In genomic region chr7:146115665-146116451, GRCh38 we compare ENCODE assay signal across 1 cellular context.
TF ChIP-seq lines count a peak whose summit lies in the region.

No MANE protein-coding gene starts in this region.

TF ChIP-seq in K562, 482 proteins besides CTCF, POLR2A, EP300 and RAD21 (continued from another document and continues in another):
- TF ChIP-seq, protein P1, sequence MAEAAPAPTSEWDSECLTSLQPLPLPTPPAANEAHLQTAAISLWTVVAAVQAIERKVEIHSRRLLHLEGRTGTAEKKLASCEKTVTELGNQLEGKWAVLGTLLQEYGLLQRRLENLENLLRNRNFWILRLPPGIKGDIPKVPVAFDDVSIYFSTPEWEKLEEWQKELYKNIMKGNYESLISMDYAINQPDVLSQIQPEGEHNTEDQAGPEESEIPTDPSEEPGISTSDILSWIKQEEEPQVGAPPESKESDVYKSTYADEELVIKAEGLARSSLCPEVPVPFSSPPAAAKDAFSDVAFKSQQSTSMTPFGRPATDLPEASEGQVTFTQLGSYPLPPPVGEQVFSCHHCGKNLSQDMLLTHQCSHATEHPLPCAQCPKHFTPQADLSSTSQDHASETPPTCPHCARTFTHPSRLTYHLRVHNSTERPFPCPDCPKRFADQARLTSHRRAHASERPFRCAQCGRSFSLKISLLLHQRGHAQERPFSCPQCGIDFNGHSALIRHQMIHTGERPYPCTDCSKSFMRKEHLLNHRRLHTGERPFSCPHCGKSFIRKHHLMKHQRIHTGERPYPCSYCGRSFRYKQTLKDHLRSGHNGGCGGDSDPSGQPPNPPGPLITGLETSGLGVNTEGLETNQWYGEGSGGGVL (CRISPR knock-in tag; IDR thresholded peaks at IDR 0.05) = no peak
- peak; percentile 22 for TF ChIP-seq KDM5B (IDR thresholded peaks at IDR 0.05; ENCODE audit: insufficient replicate concordance, low read depth, low read length)
- TF ChIP-seq, protein P2, sequence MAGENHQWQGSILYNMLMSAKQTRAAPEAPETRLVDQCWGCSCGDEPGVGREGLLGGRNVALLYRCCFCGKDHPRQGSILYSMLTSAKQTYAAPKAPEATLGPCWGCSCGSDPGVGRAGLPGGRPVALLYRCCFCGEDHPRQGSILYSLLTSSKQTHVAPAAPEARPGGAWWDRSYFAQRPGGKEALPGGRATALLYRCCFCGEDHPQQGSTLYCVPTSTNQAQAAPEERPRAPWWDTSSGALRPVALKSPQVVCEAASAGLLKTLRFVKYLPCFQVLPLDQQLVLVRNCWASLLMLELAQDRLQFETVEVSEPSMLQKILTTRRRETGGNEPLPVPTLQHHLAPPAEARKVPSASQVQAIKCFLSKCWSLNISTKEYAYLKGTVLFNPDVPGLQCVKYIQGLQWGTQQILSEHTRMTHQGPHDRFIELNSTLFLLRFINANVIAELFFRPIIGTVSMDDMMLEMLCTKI (IDR thresholded peaks at IDR 0.05; ENCODE audit: partially characterized antibody) = no peak
- peak; percentile 46; the same call in 1 of the 2 replicates for TF ChIP-seq ZNF224 (CRISPR knock-in tag; IDR thresholded peaks at IDR 0.05)
- TF ChIP-seq, protein P3, sequence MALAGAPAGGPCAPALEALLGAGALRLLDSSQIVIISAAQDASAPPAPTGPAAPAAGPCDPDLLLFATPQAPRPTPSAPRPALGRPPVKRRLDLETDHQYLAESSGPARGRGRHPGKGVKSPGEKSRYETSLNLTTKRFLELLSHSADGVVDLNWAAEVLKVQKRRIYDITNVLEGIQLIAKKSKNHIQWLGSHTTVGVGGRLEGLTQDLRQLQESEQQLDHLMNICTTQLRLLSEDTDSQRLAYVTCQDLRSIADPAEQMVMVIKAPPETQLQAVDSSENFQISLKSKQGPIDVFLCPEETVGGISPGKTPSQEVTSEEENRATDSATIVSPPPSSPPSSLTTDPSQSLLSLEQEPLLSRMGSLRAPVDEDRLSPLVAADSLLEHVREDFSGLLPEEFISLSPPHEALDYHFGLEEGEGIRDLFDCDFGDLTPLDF (CRISPR knock-in tag; IDR thresholded peaks at IDR 0.05) = no peak
- TF ChIP-seq BRD4 (IDR thresholded peaks at IDR 0.05) = no peak
- no peak for TF ChIP-seq PPARD (CRISPR knock-in tag; IDR thresholded peaks at IDR 0.05)
- no peak for TF ChIP-seq ZNF57 (CRISPR knock-in tag; IDR thresholded peaks at IDR 0.05)
- TF ChIP-seq NCOA6 (IDR thresholded peaks at IDR 0.05) = no peak
- TF ChIP-seq PCBP1 (IDR thresholded peaks at IDR 0.05; ENCODE audit: low read depth, low read length, poor library complexity, severe bottlenecking) = peak; percentile 20
- TF ChIP-seq CCNT2 (IDR thresholded peaks at IDR 0.05; ENCODE audit: borderline replicate concordance, extremely low read depth, insufficient read length, low read depth, low read length) = peak; percentile 11
- TF ChIP-seq MAZ (CRISPR knock-in tag; conservative IDR thresholded peaks at IDR 0.05 in 1 of 2, IDR thresholded peaks at IDR 0.05 in 1 of 2) = peak; percentile 61 to 62; a peak in 2 of 4 replicates
- no peak for TF ChIP-seq ZFP36 (IDR thresholded peaks at IDR 0.05; ENCODE audit: low read depth, low read length, partially characterized antibody)
- no peak for TF ChIP-seq ZNF586 (CRISPR knock-in tag; conservative IDR thresholded peaks at IDR 0.05)
- TF ChIP-seq, protein P4, sequence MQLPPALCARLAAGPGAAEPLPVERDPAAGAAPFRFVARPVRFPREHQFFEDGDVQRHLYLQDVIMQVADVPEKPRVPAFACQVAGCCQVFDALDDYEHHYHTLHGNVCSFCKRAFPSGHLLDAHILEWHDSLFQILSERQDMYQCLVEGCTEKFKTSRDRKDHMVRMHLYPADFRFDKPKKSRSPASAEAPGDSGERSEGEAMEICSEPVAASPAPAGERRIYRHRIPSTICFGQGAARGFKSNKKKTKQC (CRISPR knock-in tag; IDR thresholded peaks at IDR 0.05) = no peak; the same call in 1 of the 2 replicates
- no peak for TF ChIP-seq THRAP3 (IDR thresholded peaks at IDR 0.05; ENCODE audit: borderline replicate concordance)
- TF ChIP-seq POU5F1 (IDR thresholded peaks at IDR 0.05; ENCODE audit: borderline replicate concordance, low read depth, low read length, partially characterized antibody) = no peak
- TF ChIP-seq CREBBP (IDR thresholded peaks at IDR 0.05; ENCODE audit: low read depth, low read length) = no peak
- TF ChIP-seq PHTF2 (CRISPR knock-in tag; IDR thresholded peaks at IDR 0.05) = no peak
- no peak for TF ChIP-seq ZFP1 (CRISPR knock-in tag; IDR thresholded peaks at IDR 0.05)
- no peak for TF ChIP-seq EZH2 (IDR thresholded peaks at IDR 0.05; ENCODE audit: borderline replicate concordance, low read depth, low read length)
- TF ChIP-seq SRSF9 (IDR thresholded peaks at IDR 0.05; ENCODE audit: borderline replicate concordance, low read depth, low read length) = no peak
- TF ChIP-seq LARP7 (IDR thresholded peaks at IDR 0.05) = no peak
- TF ChIP-seq RBBP5 (IDR thresholded peaks at IDR 0.05; ENCODE audit: borderline replicate concordance, insufficient read depth, low read length, poor library complexity, severe bottlenecking) = no peak
- TF ChIP-seq HNRNPL (IDR thresholded peaks at IDR 0.05; ENCODE audit: low read depth, low read length) = no peak
- no peak for TF ChIP-seq GATA2 (CRISPR knock-in tag; IDR thresholded peaks at IDR 0.05)
- TF ChIP-seq ZC3H11A (IDR thresholded peaks at IDR 0.05; ENCODE audit: low read depth, low read length) = no peak
- TF ChIP-seq TRIM24 (IDR thresholded peaks at IDR 0.05) = no peak
- TF ChIP-seq BRF1 (IDR thresholded peaks at IDR 0.05; ENCODE audit: borderline replicate concordance, extremely low read depth, insufficient read length) = no peak
- TF ChIP-seq YBX1 (IDR thresholded peaks at IDR 0.05) = no peak
- TF ChIP-seq, protein P5, sequence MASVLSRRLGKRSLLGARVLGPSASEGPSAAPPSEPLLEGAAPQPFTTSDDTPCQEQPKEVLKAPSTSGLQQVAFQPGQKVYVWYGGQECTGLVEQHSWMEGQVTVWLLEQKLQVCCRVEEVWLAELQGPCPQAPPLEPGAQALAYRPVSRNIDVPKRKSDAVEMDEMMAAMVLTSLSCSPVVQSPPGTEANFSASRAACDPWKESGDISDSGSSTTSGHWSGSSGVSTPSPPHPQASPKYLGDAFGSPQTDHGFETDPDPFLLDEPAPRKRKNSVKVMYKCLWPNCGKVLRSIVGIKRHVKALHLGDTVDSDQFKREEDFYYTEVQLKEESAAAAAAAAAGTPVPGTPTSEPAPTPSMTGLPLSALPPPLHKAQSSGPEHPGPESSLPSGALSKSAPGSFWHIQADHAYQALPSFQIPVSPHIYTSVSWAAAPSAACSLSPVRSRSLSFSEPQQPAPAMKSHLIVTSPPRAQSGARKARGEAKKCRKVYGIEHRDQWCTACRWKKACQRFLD (CRISPR knock-in tag; IDR thresholded peaks at IDR 0.05) = 0 out of 2 replicates have a peak, but pooled peaks have one; percentile 45
- TF ChIP-seq TFAP4 (CRISPR knock-in tag; IDR thresholded peaks at IDR 0.05; ENCODE audit: borderline replicate concordance) = peak; percentile 99
- no peak for TF ChIP-seq CHD2 (IDR thresholded peaks at IDR 0.05; ENCODE audit: low read depth, low read length)
- no peak; the same call in 1 of the 2 replicates for TF ChIP-seq TGIF2 (CRISPR knock-in tag; IDR thresholded peaks at IDR 0.05)
- no peak for TF ChIP-seq SUPT5H (IDR thresholded peaks at IDR 0.05)
- no peak for TF ChIP-seq SETDB1 (IDR thresholded peaks at IDR 0.05; ENCODE audit: low read length)
- TF ChIP-seq SMC3 (conservative IDR thresholded peaks at IDR 0.05; ENCODE audit: insufficient read depth, low read depth, low read length) = peak; percentile 17; the same call in 1 of the 2 replicates
- TF ChIP-seq ZNF274 (IDR thresholded peaks at IDR 0.05; ENCODE audit: borderline replicate concordance, low read depth, low read length) = no peak
- no peak for TF ChIP-seq KLF16 (IDR thresholded peaks at IDR 0.05)
- no peak for TF ChIP-seq KLF10 (CRISPR knock-in tag; IDR thresholded peaks at IDR 0.05)
- no peak for TF ChIP-seq CAMTA2 (CRISPR knock-in tag; conservative IDR thresholded peaks at IDR 0.05)
- no peak for TF ChIP-seq U2AF1 (optimal IDR thresholded peaks at IDR 0.05; ENCODE audit: low read depth, low read length)
- no peak; the same call in 1 of the 2 replicates for TF ChIP-seq XRCC5 (IDR thresholded peaks at IDR 0.05; ENCODE audit: low read depth, low read length)
- TF ChIP-seq RBM34 (IDR thresholded peaks at IDR 0.05; ENCODE audit: borderline replicate concordance, insufficient read depth, low read length) = no peak
- TF ChIP-seq, protein P6, sequence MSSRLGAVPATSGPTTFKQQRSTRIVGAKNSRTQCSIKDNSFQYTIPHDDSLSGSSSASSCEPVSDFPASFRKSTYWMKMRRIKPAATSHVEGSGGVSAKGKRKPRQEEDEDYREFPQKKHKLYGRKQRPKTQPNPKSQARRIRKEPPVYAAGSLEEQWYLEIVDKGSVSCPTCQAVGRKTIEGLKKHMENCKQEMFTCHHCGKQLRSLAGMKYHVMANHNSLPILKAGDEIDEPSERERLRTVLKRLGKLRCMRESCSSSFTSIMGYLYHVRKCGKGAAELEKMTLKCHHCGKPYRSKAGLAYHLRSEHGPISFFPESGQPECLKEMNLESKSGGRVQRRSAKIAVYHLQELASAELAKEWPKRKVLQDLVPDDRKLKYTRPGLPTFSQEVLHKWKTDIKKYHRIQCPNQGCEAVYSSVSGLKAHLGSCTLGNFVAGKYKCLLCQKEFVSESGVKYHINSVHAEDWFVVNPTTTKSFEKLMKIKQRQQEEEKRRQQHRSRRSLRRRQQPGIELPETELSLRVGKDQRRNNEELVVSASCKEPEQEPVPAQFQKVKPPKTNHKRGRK (tag; IDR thresholded peaks at IDR 0.05) = no peak
- no peak for TF ChIP-seq NUFIP1 (IDR thresholded peaks at IDR 0.05; ENCODE audit: partially characterized antibody)
- TF ChIP-seq CC2D1A (IDR thresholded peaks at IDR 0.05) = no peak
- TF ChIP-seq, protein P7, sequence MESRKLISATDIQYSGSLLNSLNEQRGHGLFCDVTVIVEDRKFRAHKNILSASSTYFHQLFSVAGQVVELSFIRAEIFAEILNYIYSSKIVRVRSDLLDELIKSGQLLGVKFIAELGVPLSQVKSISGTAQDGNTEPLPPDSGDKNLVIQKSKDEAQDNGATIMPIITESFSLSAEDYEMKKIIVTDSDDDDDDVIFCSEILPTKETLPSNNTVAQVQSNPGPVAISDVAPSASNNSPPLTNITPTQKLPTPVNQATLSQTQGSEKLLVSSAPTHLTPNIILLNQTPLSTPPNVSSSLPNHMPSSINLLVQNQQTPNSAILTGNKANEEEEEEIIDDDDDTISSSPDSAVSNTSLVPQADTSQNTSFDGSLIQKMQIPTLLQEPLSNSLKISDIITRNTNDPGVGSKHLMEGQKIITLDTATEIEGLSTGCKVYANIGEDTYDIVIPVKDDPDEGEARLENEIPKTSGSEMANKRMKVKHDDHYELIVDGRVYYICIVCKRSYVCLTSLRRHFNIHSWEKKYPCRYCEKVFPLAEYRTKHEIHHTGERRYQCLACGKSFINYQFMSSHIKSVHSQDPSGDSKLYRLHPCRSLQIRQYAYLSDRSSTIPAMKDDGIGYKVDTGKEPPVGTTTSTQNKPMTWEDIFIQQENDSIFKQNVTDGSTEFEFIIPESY (CRISPR knock-in tag; IDR thresholded peaks at IDR 0.05) = peak; percentile 67
- TF ChIP-seq NR1H2 (CRISPR knock-in tag; IDR thresholded peaks at IDR 0.05) = no peak
- no peak for TF ChIP-seq DIDO1 (tag; IDR thresholded peaks at IDR 0.05; ENCODE audit: low read depth)
- TF ChIP-seq FUS (optimal IDR thresholded peaks at IDR 0.05; ENCODE audit: low read depth, low read length) = no peak
- no peak for TF ChIP-seq TBP (optimal IDR thresholded peaks at IDR 0.05; ENCODE audit: low read depth, low read length)
- TF ChIP-seq, protein P8, sequence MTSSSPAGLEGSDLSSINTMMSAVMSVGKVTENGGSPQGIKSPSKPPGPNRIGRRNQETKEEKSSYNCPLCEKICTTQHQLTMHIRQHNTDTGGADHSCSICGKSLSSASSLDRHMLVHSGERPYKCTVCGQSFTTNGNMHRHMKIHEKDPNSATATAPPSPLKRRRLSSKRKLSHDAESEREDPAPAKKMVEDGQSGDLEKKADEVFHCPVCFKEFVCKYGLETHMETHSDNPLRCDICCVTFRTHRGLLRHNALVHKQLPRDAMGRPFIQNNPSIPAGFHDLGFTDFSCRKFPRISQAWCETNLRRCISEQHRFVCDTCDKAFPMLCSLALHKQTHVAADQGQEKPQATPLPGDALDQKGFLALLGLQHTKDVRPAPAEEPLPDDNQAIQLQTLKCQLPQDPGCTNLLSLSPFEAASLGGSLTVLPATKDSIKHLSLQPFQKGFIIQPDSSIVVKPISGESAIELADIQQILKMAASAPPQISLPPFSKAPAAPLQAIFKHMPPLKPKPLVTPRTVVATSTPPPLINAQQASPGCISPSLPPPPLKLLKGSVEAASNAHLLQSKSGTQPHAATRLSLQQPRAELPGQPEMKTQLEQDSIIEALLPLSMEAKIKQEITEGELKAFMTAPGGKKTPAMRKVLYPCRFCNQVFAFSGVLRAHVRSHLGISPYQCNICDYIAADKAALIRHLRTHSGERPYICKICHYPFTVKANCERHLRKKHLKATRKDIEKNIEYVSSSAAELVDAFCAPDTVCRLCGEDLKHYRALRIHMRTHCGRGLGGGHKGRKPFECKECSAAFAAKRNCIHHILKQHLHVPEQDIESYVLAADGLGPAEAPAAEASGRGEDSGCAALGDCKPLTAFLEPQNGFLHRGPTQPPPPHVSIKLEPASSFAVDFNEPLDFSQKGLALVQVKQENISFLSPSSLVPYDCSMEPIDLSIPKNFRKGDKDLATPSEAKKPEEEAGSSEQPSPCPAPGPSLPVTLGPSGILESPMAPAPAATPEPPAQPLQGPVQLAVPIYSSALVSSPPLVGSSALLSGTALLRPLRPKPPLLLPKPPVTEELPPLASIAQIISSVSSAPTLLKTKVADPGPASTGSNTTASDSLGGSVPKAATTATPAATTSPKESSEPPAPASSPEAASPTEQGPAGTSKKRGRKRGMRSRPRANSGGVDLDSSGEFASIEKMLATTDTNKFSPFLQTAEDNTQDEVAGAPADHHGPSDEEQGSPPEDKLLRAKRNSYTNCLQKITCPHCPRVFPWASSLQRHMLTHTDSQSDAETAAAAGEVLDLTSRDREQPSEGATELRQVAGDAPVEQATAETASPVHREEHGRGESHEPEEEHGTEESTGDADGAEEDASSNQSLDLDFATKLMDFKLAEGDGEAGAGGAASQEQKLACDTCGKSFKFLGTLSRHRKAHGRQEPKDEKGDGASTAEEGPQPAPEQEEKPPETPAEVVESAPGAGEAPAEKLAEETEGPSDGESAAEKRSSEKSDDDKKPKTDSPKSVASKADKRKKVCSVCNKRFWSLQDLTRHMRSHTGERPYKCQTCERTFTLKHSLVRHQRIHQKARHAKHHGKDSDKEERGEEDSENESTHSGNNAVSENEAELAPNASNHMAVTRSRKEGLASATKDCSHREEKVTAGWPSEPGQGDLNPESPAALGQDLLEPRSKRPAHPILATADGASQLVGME (CRISPR knock-in tag; IDR thresholded peaks at IDR 0.05) = no peak
